In the genomic region with DNA sequence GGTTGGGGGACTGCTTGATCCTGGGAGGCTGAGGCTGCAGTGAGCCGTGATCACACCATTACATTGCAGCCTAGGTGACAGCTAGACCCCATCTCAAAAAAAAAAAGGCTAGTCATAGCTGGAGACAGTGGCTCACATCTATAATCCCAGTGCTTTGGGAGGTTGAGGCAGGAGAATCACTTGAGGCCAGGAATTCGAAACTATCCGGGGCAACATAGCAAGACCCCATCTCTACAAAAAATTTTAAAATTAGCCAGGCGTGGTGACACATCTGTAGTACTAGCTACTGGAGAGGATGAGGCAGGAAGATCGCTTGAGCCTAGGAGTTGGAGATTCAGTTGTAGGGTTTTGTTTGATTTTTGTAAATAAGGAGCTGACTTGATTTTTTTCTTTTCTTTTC, we compare ENCODE assay signal across 9 cellular contexts.
"Had no signal": no experiment of that assay in that cellular context is flagged by ENCODE, and none has a peak within 500 bp of the region (broad histone marks: within the 10 kb centered on the region; RNA-seq: fewer than 3 reads in every experiment).

No MANE protein-coding gene starts in this region.

- DNase-seq: H9, HCEC 1CT, HFFc6, IMR-90, KBM-7 had no signal

- H3K4me2 ChIP-seq: GM23338 had no signal

- FAIRE-seq: H1, H54 had no signal

- ATAC-seq: GM23338 had no signal

- H3K27ac ChIP-seq: HL-60 had no signal

- H3K4me3 ChIP-seq: GM23338 had no signal

- H2AFZ ChIP-seq: GM23338 had no signal
